ENCODE assay signal across 36 cellular contexts in genomic region chr2:127475788-127476187, GRCh38. TPM values are rescaled to one million over a fixed set of nuclear protein-coding genes. Genes with fewer than 3 reads are reported as not detected.
"Had no signal": no experiment of that assay in that cellular context is flagged by ENCODE, and none has a peak within 500 bp of the region (broad histone marks: within the 10 kb centered on the region; RNA-seq: fewer than 3 reads in every experiment).

No MANE protein-coding gene starts in this region.

- FAIRE-seq: bronchial epithelial cell had no signal

- H3K4me1 ChIP-seq: ascending aorta had no signal

- DNase-seq: activated B cell treated with CpG ODN at 0.5 μM for 24 hours; activated CD4-positive, alpha-beta memory T cell treated with anti-CD3 and anti-CD28 coated beads for 36 hours; activated CD4-positive, alpha-beta T cell treated with anti-CD3 and anti-CD28 coated beads for 4 hours; activated CD4-positive, alpha-beta T cell treated with anti-CD3 and anti-CD28 coated beads, Interleukin-2, amount 10 ng/mL, durations not matched to agents 24 days and 14 days; activated CD4-positive, alpha-beta T cell treated with anti-CD3 and anti-CD28 coated beads, Interleukin-2, amount 50 U/mL, for 1 hour; activated CD4-positive, alpha-beta T cell treated with anti-CD3 and anti-CD28 coated beads, Interleukin-2, amount 50 U/mL, for 4 hours; activated CD4-positive, CD25-positive, alpha-beta regulatory T cell treated with anti-CD3 and anti-CD28 coated beads, Interleukin-2, amount 50 U/mL, for 72 hours; activated CD8-positive, alpha-beta memory T cell treated with anti-CD3 and anti-CD28 coated beads, Interleukin-2, amount 50 U/mL, for 4 hours; activated CD8-positive, alpha-beta T cell treated with anti-CD3 and anti-CD28 coated beads for 36 hours; activated effector memory CD4-positive, alpha-beta T cell treated with Interleukin-2 at 50 U/mL for 16 hours; activated gamma-delta T cell; activated naive CD4-positive, alpha-beta T cell treated with anti-CD3 and anti-CD28 coated beads, Interleukin-2, amount 10 ng/mL, durations not matched to agents 7 days and 5 days; activated naive CD4-positive, alpha-beta T cell treated with Interleukin-2 at 50 U/mL for 16 hours; activated naive CD8-positive, alpha-beta T cell treated with anti-CD3 and anti-CD28 coated beads, Interleukin-2, amount 10 ng/mL, durations not matched to agents 7 days and 5 days; activated naive CD8-positive, alpha-beta T cell treated with anti-CD3 and anti-CD28 coated beads, Interleukin-2, amount 50 U/mL, for 24 hours; activated T-cell treated with anti-CD3 and anti-CD28 coated beads for 4 hours; activated T-cell treated with anti-CD3 and anti-CD28 coated beads, Interleukin-2, amount 50 U/mL, for 1 hour; activated T-cell treated with anti-CD3 and anti-CD28 coated beads, Interleukin-2, amount 50 U/mL, for 4 hours; amygdala; anterior cingulate cortex; caudate nucleus; cerebellar nuclear complex; T-helper 1 cell; T-helper 2 cell; T-helper 9 cell had no signal

- H3K36me3 ChIP-seq: cardiac muscle cell had no signal

- H3K9me3 Mint-ChIP-seq: activated naive CD4-positive, alpha-beta T cell treated with anti-CD3 and anti-CD28 coated beads, Interleukin-2, amount 50 U/mL, for 24 hours; central memory CD8-positive, alpha-beta T cell had no signal

- H3K27me3 ChIP-seq: ascending aorta, cardiac muscle cell had no signal

- H3K27ac ChIP-seq: ascending aorta, cardiac muscle cell, VCaP had no signal

- H3K27me3 Mint-ChIP-seq: activated B cell treated with CpG ODN at 0.5 μM for 24 hours; activated CD4-positive, alpha-beta memory T cell treated with anti-CD3 and anti-CD28 coated beads for 36 hours; activated CD4-positive, alpha-beta T cell treated with anti-CD3 and anti-CD28 coated beads, Interleukin-2, amount 10 ng/mL, durations not matched to agents 24 days and 14 days; activated CD8-positive, alpha-beta T cell treated with anti-CD3 and anti-CD28 coated beads for 36 hours; activated naive CD4-positive, alpha-beta T cell treated with anti-CD3 and anti-CD28 coated beads, Interleukin-2, amount 10 ng/mL, durations not matched to agents 7 days and 5 days; activated naive CD4-positive, alpha-beta T cell treated with anti-CD3 and anti-CD28 coated beads, Interleukin-2, amount 50 U/mL, for 24 hours; activated naive CD8-positive, alpha-beta T cell; activated naive CD8-positive, alpha-beta T cell treated with anti-CD3 and anti-CD28 coated beads, Interleukin-2, amount 10 ng/mL, durations not matched to agents 7 days and 5 days; activated naive CD8-positive, alpha-beta T cell treated with anti-CD3 and anti-CD28 coated beads, Interleukin-2, amount 50 U/mL, for 24 hours; central memory CD8-positive, alpha-beta T cell had no signal

- ATAC-seq: activated CD8-positive, alpha-beta T cell treated with anti-CD3 and anti-CD28 coated beads for 36 hours; activated naive CD8-positive, alpha-beta T cell treated with anti-CD3 and anti-CD28 coated beads, Interleukin-2, amount 50 U/mL, for 24 hours; activated T-cell treated with anti-CD3 and anti-CD28 coated beads, Interleukin-2, amount 50 U/mL, for 4 hours had no signal

- H3K27ac Mint-ChIP-seq: activated B cell treated with CpG ODN at 0.5 μM for 24 hours; activated CD4-positive, alpha-beta memory T cell treated with anti-CD3 and anti-CD28 coated beads for 36 hours; activated CD4-positive, alpha-beta T cell treated with anti-CD3 and anti-CD28 coated beads, Interleukin-2, amount 10 ng/mL, durations not matched to agents 24 days and 14 days; activated CD8-positive, alpha-beta T cell treated with anti-CD3 and anti-CD28 coated beads for 36 hours; activated naive CD4-positive, alpha-beta T cell treated with anti-CD3 and anti-CD28 coated beads, Interleukin-2, amount 10 ng/mL, durations not matched to agents 7 days and 5 days; activated naive CD4-positive, alpha-beta T cell treated with anti-CD3 and anti-CD28 coated beads, Interleukin-2, amount 50 U/mL, for 24 hours; activated naive CD8-positive, alpha-beta T cell; activated naive CD8-positive, alpha-beta T cell treated with anti-CD3 and anti-CD28 coated beads, Interleukin-2, amount 10 ng/mL, durations not matched to agents 7 days and 5 days; activated naive CD8-positive, alpha-beta T cell treated with anti-CD3 and anti-CD28 coated beads, Interleukin-2, amount 50 U/mL, for 24 hours; activated T-helper 2 cell treated with anti-CD3 and anti-CD28 coated beads, Interferon-gamma antibody, Interleukin-2, Interleukin-4, amounts not matched to agents 10 μg/mL and 5 μg/mL and 100 μg/mL, durations not matched to agents 14 hours and 24 hours and 36 hours; brain; T-helper 1 cell treated with Interleukin-12 subunit alpha and Interleukin-12 subunit beta and Interleukin-4 antibody, amounts not matched to agents 30 μg/mL and 1 μg/mL, for 36 hours; T-helper 2 cell treated with Interferon-gamma antibody and Interleukin-4, amounts not matched to agents 5 μg/mL and 100 μg/mL, for 36 hours had no signal

- H3K4me3 ChIP-seq: ascending aorta, cardiac muscle cell had no signal

- H3K9me3 ChIP-seq: ascending aorta had no signal

- H3K4me1 Mint-ChIP-seq: activated B cell treated with CpG ODN at 0.5 μM for 24 hours; activated CD4-positive, alpha-beta T cell treated with anti-CD3 and anti-CD28 coated beads, Interleukin-2, amount 10 ng/mL, durations not matched to agents 24 days and 14 days; activated naive CD4-positive, alpha-beta T cell treated with anti-CD3 and anti-CD28 coated beads, Interleukin-2, amount 10 ng/mL, durations not matched to agents 7 days and 5 days; activated naive CD4-positive, alpha-beta T cell treated with anti-CD3 and anti-CD28 coated beads, Interleukin-2, amount 50 U/mL, for 24 hours; activated naive CD8-positive, alpha-beta T cell treated with anti-CD3 and anti-CD28 coated beads, Interleukin-2, amount 10 ng/mL, durations not matched to agents 7 days and 5 days; activated naive CD8-positive, alpha-beta T cell treated with anti-CD3 and anti-CD28 coated beads, Interleukin-2, amount 50 U/mL, for 24 hours; brain had no signal

- H3K4me3 Mint-ChIP-seq: activated B cell treated with CpG ODN at 0.5 μM for 24 hours; activated CD4-positive, alpha-beta memory T cell treated with anti-CD3 and anti-CD28 coated beads for 36 hours; activated CD4-positive, alpha-beta T cell treated with anti-CD3 and anti-CD28 coated beads, Interleukin-2, amount 10 ng/mL, durations not matched to agents 24 days and 14 days; activated CD8-positive, alpha-beta T cell treated with anti-CD3 and anti-CD28 coated beads for 36 hours; activated naive CD4-positive, alpha-beta T cell treated with anti-CD3 and anti-CD28 coated beads, Interleukin-2, amount 10 ng/mL, durations not matched to agents 7 days and 5 days; activated naive CD4-positive, alpha-beta T cell treated with anti-CD3 and anti-CD28 coated beads, Interleukin-2, amount 50 U/mL, for 24 hours; activated naive CD8-positive, alpha-beta T cell; activated naive CD8-positive, alpha-beta T cell treated with anti-CD3 and anti-CD28 coated beads, Interleukin-2, amount 10 ng/mL, durations not matched to agents 7 days and 5 days; activated naive CD8-positive, alpha-beta T cell treated with anti-CD3 and anti-CD28 coated beads, Interleukin-2, amount 50 U/mL, for 24 hours; activated T-cell treated with anti-CD3 and anti-CD28 coated beads, Interleukin-2, amount 50 U/mL, for 4 hours; brain; central memory CD8-positive, alpha-beta T cell; T-helper 1 cell treated with Interleukin-12 subunit alpha and Interleukin-12 subunit beta and Interleukin-4 antibody, amounts not matched to agents 30 μg/mL and 1 μg/mL, for 36 hours; T-helper 2 cell treated with Interferon-gamma antibody and Interleukin-4, amounts not matched to agents 5 μg/mL and 100 μg/mL, for 36 hours had no signal

RNA-seq across cellular contexts. Expression of gene PROC, which starts 57.6 kb away (rescaled TPM):
- total RNA-seq: activated B cell treated with CpG ODN at 0.5 μM for 24 hours; activated CD4-positive, alpha-beta memory T cell treated with anti-CD3 and anti-CD28 coated beads for 36 hours; activated CD8-positive, alpha-beta T cell treated with anti-CD3 and anti-CD28 coated beads for 36 hours; activated naive CD8-positive, alpha-beta T cell treated with anti-CD3 and anti-CD28 coated beads, Interleukin-2, amount 10 ng/mL, durations not matched to agents 7 days and 5 days; activated T-helper 2 cell treated with anti-CD3 and anti-CD28 coated beads, Interferon-gamma antibody, Interleukin-2, Interleukin-4, amounts not matched to agents 10 μg/mL and 5 μg/mL and 100 μg/mL, durations not matched to agents 14 hours and 24 hours and 36 hours; ascending aorta; bronchial epithelial cell; cardiac muscle cell had no signal
- polyA plus RNA-seq: cardiac muscle cell had no signal

RNA-seq across cellular contexts. Expression of gene MYO7B, which starts 59.7 kb away (rescaled TPM):
- total RNA-seq: bronchial epithelial cell had no signal
